ENCODE assay signal across 10 cellular contexts in the genomic region with DNA sequence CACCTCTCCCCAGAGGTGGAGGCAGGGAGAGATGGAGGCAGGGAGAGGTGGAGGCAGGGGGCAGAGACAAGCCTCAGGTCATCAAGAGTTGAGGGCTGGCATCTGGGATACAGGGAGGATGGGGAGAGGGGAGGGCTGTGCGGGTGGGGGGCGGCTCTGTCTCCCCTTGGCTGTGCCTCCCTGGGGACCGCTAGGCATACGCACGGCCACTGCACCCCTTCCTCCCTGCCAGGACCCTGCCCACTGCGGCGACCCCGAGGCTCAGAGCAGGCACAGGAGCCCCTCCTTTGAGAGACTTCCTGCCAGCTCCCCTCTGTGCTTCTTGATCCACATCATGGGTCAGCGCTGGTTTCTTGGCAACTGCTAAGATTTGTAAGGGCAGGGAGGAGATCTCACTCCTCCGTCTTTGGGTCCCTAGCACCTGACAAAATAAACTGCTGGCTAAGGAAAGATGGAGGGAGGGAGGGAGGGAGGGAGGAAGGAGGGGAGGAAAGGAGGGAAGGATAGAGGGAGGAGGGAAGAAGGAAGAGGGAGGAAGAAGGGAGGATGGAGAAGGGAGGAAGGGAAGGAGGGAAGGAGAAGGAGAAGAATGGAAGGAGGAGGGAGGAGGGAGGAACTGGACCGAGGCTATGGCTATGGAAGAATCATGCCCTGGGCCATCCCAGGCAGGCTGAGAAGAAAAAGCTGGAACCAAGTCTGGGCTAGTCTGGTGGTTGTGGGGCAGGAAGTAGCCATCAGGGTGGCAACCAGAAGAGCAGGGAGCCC. TPM values are rescaled to one million over a fixed set of nuclear protein-coding genes. Genes with fewer than 3 reads are reported as not detected.
DNase-seq lines count a peak whose midpoint lies in the region; ATAC-seq and TF ChIP-seq lines count a peak whose summit lies in the region.
"Had no signal": no experiment of that assay in that cellular context is flagged by ENCODE, and none has a peak within 500 bp of the region (broad histone marks: within the 10 kb centered on the region; RNA-seq: fewer than 3 reads in every experiment).

No MANE protein-coding gene starts in this region.

- peak overlapping the region; percentile 89 for H3K4me2 ChIP-seq in skeletal muscle satellite cell (ENCODE audit: low read length)

- H3K4me1 ChIP-seq in right cardiac atrium (ENCODE audit: control insufficient read depth, insufficient read depth, low read length): peaks cover 2% of the 10 kb centered on the region
- H3K4me1 ChIP-seq in skeletal muscle satellite cell (ENCODE audit: control insufficient read depth, insufficient read depth, low read length): peaks cover 64% of the 10 kb centered on the region

- WGBS in right cardiac atrium: 34% methylated on average over 11 of the region's 11 CpGs

- DNase-seq in HT1080 (ENCODE audit: low read depth) (peak; percentile 17), astrocyte of the cerebellum (ENCODE audit: low read depth) (peak; percentile 35), right cardiac atrium (peak; percentile 12 to 70 (median 56)), HK-2 (ENCODE audit: unreplicated experiment) (no peak), NCI-H1694 (lab: John Stamatoyannopoulos, UW) (no peak)
- DNase-seq: brain microvascular endothelial cell had no signal

- H3K9me3 ChIP-seq in right cardiac atrium (ENCODE audit: control insufficient read depth, low read length) (no peaks in the 10 kb centered on the region), skeletal muscle satellite cell (replicated peaks; ENCODE audit: low read length) (no peaks in the 10 kb centered on the region)

- peaks cover 5% of the 10 kb centered on the region for H3K36me3 ChIP-seq in skeletal muscle satellite cell (ENCODE audit: insufficient read depth, low read length)
- H3K36me3 ChIP-seq: brain microvascular endothelial cell had no signal

- H3K4me3 ChIP-seq in astrocyte of the cerebellum (ENCODE audit: low read depth, low read length) (no peak overlapping the region), right cardiac atrium (ENCODE audit: low read length) (no peak overlapping the region), skeletal muscle satellite cell (ENCODE audit: low read length) (peak overlapping the region; percentile 94)

- H3K9ac ChIP-seq in skeletal muscle satellite cell (ENCODE audit: low read depth, low read length): peak overlapping the region; percentile 88

- TF ChIP-seq CTCF in astrocyte of the cerebellum (IDR thresholded peaks at IDR 0.05; ENCODE audit: low read depth, low read length, missing control alignments): no peak

- intact Hi-C loops in right cardiac atrium (cut with DNase I): no loop called here

- in situ Hi-C loops in astrocyte of the cerebellum (cut with HindIII; ENCODE audit: low sequenced_read_pairs): no loop called here

- H3K27me3 ChIP-seq in right cardiac atrium (ENCODE audit: control insufficient read depth, insufficient read depth) (no peaks in the 10 kb centered on the region), skeletal muscle satellite cell (ENCODE audit: control insufficient read depth, insufficient read depth, low read length) (no peaks in the 10 kb centered on the region)

- H3K27ac ChIP-seq in right cardiac atrium (ENCODE audit: low read length): no peak overlapping the region
- H3K27ac ChIP-seq: brain microvascular endothelial cell had no signal

- no peak for ATAC-seq in right cardiac atrium
- no peak for ATAC-seq in GM18511 (IDR thresholded peaks at IDR 0.05; ENCODE audit: unreplicated experiment)
- no peak for ATAC-seq in HG03460 (IDR thresholded peaks at IDR 0.05; ENCODE audit: unreplicated experiment)

RNA-seq across cellular contexts. Expression of gene PRR33, which starts 18.5 kb away (rescaled TPM):
- total RNA-seq in HT1080 (2014; rRNA removed; shearing (Covaris generic)): not detected in 2 replicates
- polyA plus RNA-seq in HT1080 (2015; cell fraction: cytosol; rRNA removed): not detected in 2 replicates
- polyA plus RNA-seq in HT1080 (2015; cell fraction: nucleus; rRNA removed): not detected in 2 replicates
- under 1 TPM; 0.11 to 0.82 (median 0.24) TPM for total RNA-seq in right cardiac atrium
- 0.81 TPM for polyA plus RNA-seq in right cardiac atrium
- total RNA-seq in skeletal muscle satellite cell (2012; rRNA removed): not detected in 2 replicates
- total RNA-seq: liver had no signal
- polyA plus RNA-seq: liver had no signal

RNA-seq across cellular contexts. Expression of gene LSP1, which starts 20.3 kb away (rescaled TPM):
- total RNA-seq in HT1080 (2014; rRNA removed; shearing (Covaris generic)): 1.2 and 1.3 TPM in 2 replicates
- 1.2 and 1.4 TPM in 2 replicates for polyA plus RNA-seq in HT1080 (2015; cell fraction: cytosol; rRNA removed)
- polyA plus RNA-seq in HT1080 (2015; cell fraction: nucleus; rRNA removed): 0.14 and 0.54 TPM in 2 replicates
- 10 to 100 TPM in 3 of 4 donors, 1 to 10 TPM in 1; 7.6 to 18.3 (median 14.8) TPM for total RNA-seq in right cardiac atrium
- 11.7 TPM for polyA plus RNA-seq in right cardiac atrium
- total RNA-seq in skeletal muscle satellite cell (2012; rRNA removed): 56.3 and 63.6 TPM in 2 replicates

RNA-seq across cellular contexts. Expression of gene TNNI2, which starts 34.4 kb away (rescaled TPM):
- not detected in 2 replicates for total RNA-seq in HT1080 (2014; rRNA removed; shearing (Covaris generic))
- not detected in 2 replicates for polyA plus RNA-seq in HT1080 (2015; cell fraction: cytosol; rRNA removed)
- polyA plus RNA-seq in HT1080 (2015; cell fraction: nucleus; rRNA removed): not detected in 2 replicates
- not detected for total RNA-seq in right cardiac atrium
- not detected for polyA plus RNA-seq in right cardiac atrium
- 0.87 TPM in 1 of 2 replicates, not detected in the other for total RNA-seq in skeletal muscle satellite cell (2012; rRNA removed)

RNA-seq across cellular contexts. Expression of gene SYT8, which starts 38.4 kb away (rescaled TPM):
- total RNA-seq in HT1080 (2014; rRNA removed; shearing (Covaris generic)): not detected in 2 replicates
- polyA plus RNA-seq in HT1080 (2015; cell fraction: cytosol; rRNA removed): not detected in 2 replicates
- 0.33 and 2.5 TPM in 2 replicates for polyA plus RNA-seq in HT1080 (2015; cell fraction: nucleus; rRNA removed)
- total RNA-seq in right cardiac atrium: not detected
- not detected for polyA plus RNA-seq in right cardiac atrium
- total RNA-seq in skeletal muscle satellite cell (2012; rRNA removed): under 0.01 TPM in 1 of 2 replicates, not detected in the other

RNA-seq across cellular contexts. Expression of gene TNNT3, which starts 46.3 kb away (rescaled TPM):
- total RNA-seq in HT1080 (2014; rRNA removed; shearing (Covaris generic)): not detected in 2 replicates
- polyA plus RNA-seq in HT1080 (2015; cell fraction: cytosol; rRNA removed): not detected in 2 replicates
- not detected in 2 replicates for polyA plus RNA-seq in HT1080 (2015; cell fraction: nucleus; rRNA removed)
- total RNA-seq in right cardiac atrium: 10 to 100 TPM in 3 of 4 donors, 1 to 10 TPM in 1; 9.0 to 58.7 (median 34.1) TPM
- polyA plus RNA-seq in right cardiac atrium: 63.1 TPM
- total RNA-seq in skeletal muscle satellite cell (2012; rRNA removed): 17.7 TPM in 1 of 2 replicates, not detected in the other

Comparison
In these comparisons a context has a peak if more than half of its experiments do, and no peak if none do; other contexts are left out.
1. DNase-seq: peak in HT1080 (single experiment), astrocyte of the cerebellum (single experiment) and right cardiac atrium (3 of 3); none in HK-2 (single experiment) and NCI-H1694 (single experiment).